26 cellular contexts compared by ENCODE assay signal in the genomic region with DNA sequence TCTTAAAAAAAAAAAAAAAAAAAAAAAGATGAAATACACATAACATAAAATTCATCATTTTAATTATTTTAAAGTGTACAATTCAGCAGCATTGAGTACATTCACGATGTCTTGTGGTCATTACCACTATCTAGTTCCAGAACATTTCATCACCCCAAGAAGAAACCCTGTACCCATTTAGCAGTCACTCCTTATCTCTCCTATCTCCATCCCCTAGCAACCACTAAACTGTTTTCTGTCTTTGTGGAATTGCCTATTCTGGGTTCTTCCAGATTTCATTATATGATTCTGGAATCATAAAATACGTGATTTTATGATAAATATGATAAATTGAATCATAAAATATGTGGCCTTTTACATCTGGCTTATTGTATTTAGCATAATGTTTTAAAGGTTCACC. TPM values are rescaled to one million over a fixed set of nuclear protein-coding genes. Genes with fewer than 3 reads are reported as not detected.
DNase-seq lines count a peak whose midpoint lies in the region; ATAC-seq, FAIRE-seq and TF ChIP-seq lines count a peak whose summit lies in the region.
"Had no signal": no experiment of that assay in that cellular context is flagged by ENCODE, and none has a peak within 500 bp of the region (broad histone marks: within the 10 kb centered on the region; RNA-seq: fewer than 3 reads in every experiment).

No MANE protein-coding gene starts in this region.

- ATAC-seq in SK-N-SH treated with all-trans-retinoic acid at 6 μM for 48 hours (no peak), K562 (no peak), GM21619 (IDR thresholded peaks at IDR 0.05; ENCODE audit: unreplicated experiment) (no peak), GM21447 (IDR thresholded peaks at IDR 0.05; ENCODE audit: unreplicated experiment) (no peak)
- ATAC-seq: GM12878 had no signal

- H4K20me1 ChIP-seq in SK-N-SH (ENCODE audit: insufficient read depth) (no peaks in the 10 kb centered on the region), K562 (replicated peaks; ENCODE audit: control insufficient read depth, insufficient read depth, low read length) (no peaks in the 10 kb centered on the region)
- H4K20me1 ChIP-seq: BLaER1 had no signal

- no peaks in the 10 kb centered on the region for H3F3A ChIP-seq in SK-N-SH (replicated peaks; ENCODE audit: insufficient read depth)

- H3K9me2 ChIP-seq in SK-N-SH = no peaks in the 10 kb centered on the region

- TF ChIP-seq RAD21 in SK-N-SH (IDR thresholded peaks at IDR 0.05; ENCODE audit: low read length) (no peak), K562 (CRISPR knock-in tag; conservative IDR thresholded peaks at IDR 0.05 in 1 of 2, IDR thresholded peaks at IDR 0.05 in 1 of 2) (no peak)

- H3K79me2 ChIP-seq in SK-N-SH (ENCODE audit: insufficient read depth) = no peaks in the 10 kb centered on the region
- no peaks in the 10 kb centered on the region for H3K79me2 ChIP-seq in K562 (ENCODE audit: control insufficient read depth, insufficient read depth, low read length)

- in situ Hi-C loops in K562 (cut with MboI) = no loop called here

- no peak overlapping the region for H3K4me2 ChIP-seq in SK-N-SH
- H3K4me2 ChIP-seq in K562 (ENCODE audit: insufficient read depth, low read length) = no peak overlapping the region
- H3K4me2 ChIP-seq: BLaER1 had no signal

- H3K9me3 ChIP-seq in SK-N-SH (no peaks in the 10 kb centered on the region), K562 (replicated peaks; ENCODE audit: control insufficient read depth, insufficient read depth, low read depth, low read length) (no peaks in the 10 kb centered on the region)
- H3K9me3 ChIP-seq: BE2C had no signal

- TF ChIP-seq CTCF in SK-N-SH (IDR thresholded peaks at IDR 0.05) (no peak), K562 (IDR thresholded peaks at IDR 0.05 in 2 of 3, conservative IDR thresholded peaks at IDR 0.05 in 1 of 3; ENCODE audit: insufficient read depth in 2 of 3, low read depth in 1 of 3, low read length in 3 of 3) (no peak)

- POLR2A ChIA-PET in SK-N-SH (lab: Yijun Ruan, JAX) (no interaction called here), K562 (lab: Yijun Ruan, JAX) (no interaction called here)

- 39% methylated on average over 2 of the region's 2 CpGs for WGBS in SK-N-SH (ENCODE audit: low lambda C conversion rate)
- WGBS in K562 (ENCODE audit: insufficient coverage, low coverage, missing lambda C conversion rate) = 0% methylated on average over 2 of the region's 2 CpGs

- DNase-seq in SK-N-SH (peak; percentile 60), K562 (ENCODE audit: extremely low read depth in 1 of 4, low spot score in 3 of 4) (no peak)
- DNase-seq: 8988T; ACHN; BE2C; C1 segment of cervical spinal cord; CD4-positive, alpha-beta memory T cell; CD4-positive, CD25-positive, alpha-beta regulatory T cell; CD8-positive, alpha-beta memory T cell; COR-L47; DMS 273 treated with DMSO at 0.1 percent for 48 hours; DMS153; DMS53; DMS79; DND-41; EL; GDM1 had no signal

- H3K27ac ChIP-seq in SK-N-SH (ENCODE audit: low read depth in 2 of 2, low read length in 1 of 2) = no peak overlapping the region
- no peak overlapping the region for H3K27ac ChIP-seq in K562 (ENCODE audit: extremely low read depth, low read depth, low read length)
- H3K27ac ChIP-seq: BLaER1 had no signal

- H3K9me1 ChIP-seq in K562 (ENCODE audit: control insufficient read depth, insufficient read depth, low read length) = no peaks in the 10 kb centered on the region

- BruUV-seq in K562 (replicated peaks; lab: Mats Ljungman, UMichigan) = no TSS peak

- intact Hi-C loops in K562 (cut with micrococcal nuclease) = no loop called here

- H3K36me3 ChIP-seq in SK-N-SH (replicated peaks in 1 of 2; ENCODE audit: control insufficient read depth in 1 of 2, insufficient read depth in 2 of 2, low read length in 1 of 2) (no peaks in the 10 kb centered on the region), K562 (ENCODE audit: control insufficient read depth, insufficient read depth, low read length) (no peaks in the 10 kb centered on the region)
- H3K36me3 ChIP-seq: BE2C, BLaER1 had no signal

- no peak overlapping the region for H3K9ac ChIP-seq in SK-N-SH
- no peak overlapping the region for H3K9ac ChIP-seq in K562 (ENCODE audit: insufficient read depth in 1 of 2, low read depth in 2 of 2, low read length in 2 of 2)
- H3K9ac ChIP-seq: BLaER1 had no signal

- no peak for FAIRE-seq in K562 (lab: Jason Lieb, UNC)
- FAIRE-seq: A204.1, GM12878, GM12892, GM18507 had no signal

- CTCF ChIA-PET in SK-N-SH (lab: Yijun Ruan, JAX) (interaction anchor here (2.7 to 8.8 kb wide), 3 partner anchors 8 to 150 kb away, joined by 8 to 73 read pairs (median 19); a partner anchor contains a TSS), K562 (lab: Yijun Ruan, JAX; ENCODE audit: low intra/inter-chr PET ratio) (no interaction called here)

- H2AFZ ChIP-seq in SK-N-SH (ENCODE audit: low read depth) (no peak overlapping the region), K562 (ENCODE audit: low read depth, low read length) (no peak overlapping the region)

- H3K27me3 ChIP-seq in SK-N-SH (ENCODE audit: insufficient read depth) = no peaks in the 10 kb centered on the region; the same call in 1 of the 2 replicates
- H3K27me3 ChIP-seq in K562 (ENCODE audit: control insufficient read depth in 2 of 2, insufficient read depth in 2 of 2, low read length in 2 of 2) = peaks cover 16 to 18% of the 10 kb centered on the region in 2 experiments; a peak in 4 of 5 replicates
- H3K27me3 ChIP-seq: BE2C, BLaER1 had no signal

- no peak for TF ChIP-seq POLR2A in K562 (conservative IDR thresholded peaks at IDR 0.05)

- H3K4me3 ChIP-seq in SK-N-SH (ENCODE audit: low read depth in 2 of 2, low read length in 1 of 2) (no peak overlapping the region), K562 (no peak overlapping the region)
- H3K4me3 ChIP-seq: BLaER1, GM12878 had no signal

- H3K4me1 ChIP-seq in SK-N-SH (ENCODE audit: control insufficient read depth in 1 of 2, insufficient read depth in 2 of 2, low read depth in 1 of 2, low read length in 1 of 2) (peaks cover 0 to 6% of the 10 kb centered on the region in 2 experiments; a peak in 1 of 4 replicates), K562 (replicated peaks in 1 of 2; ENCODE audit: control insufficient read depth in 2 of 2, insufficient read depth in 2 of 2, low read length in 2 of 2) (peaks cover 0 to 4% of the 10 kb centered on the region in 2 experiments; a peak in 1 of 5 replicates)
- H3K4me1 ChIP-seq: BLaER1 had no signal

- TF ChIP-seq EP300 in SK-N-SH (IDR thresholded peaks at IDR 0.05; ENCODE audit: borderline replicate concordance in 1 of 2, low read depth in 1 of 2, low read length in 1 of 2) (0 out of 4 replicates have a peak, but pooled peaks of 1 of the 2 experiments have one; percentile 48), K562 (IDR thresholded peaks at IDR 0.05; ENCODE audit: low read length) (no peak)

TF ChIP-seq in SK-N-SH, 30 proteins besides CTCF, POLR2A, EP300 and RAD21 (continues in another document):
- TF ChIP-seq MXI1 (IDR thresholded peaks at IDR 0.05; ENCODE audit: low read depth, low read length) = no peak

TF ChIP-seq in SK-N-SH treated with all-trans-retinoic acid at 6 μM for 48 hours, 23 proteins besides CTCF, POLR2A, EP300 and RAD21 (continues in another document):
- TF ChIP-seq TCF4 (CRISPR knock-in tag; IDR thresholded peaks at IDR 0.05; ENCODE audit: borderline replicate concordance) (peak; percentile 54; the same call in 1 of the 2 replicates), PPARA (CRISPR knock-in tag; IDR thresholded peaks at IDR 0.05; ENCODE audit: borderline replicate concordance) (no peak)

TF ChIP-seq in K562, 482 proteins besides CTCF, POLR2A, EP300 and RAD21:
- TF ChIP-seq RFX1 (IDR thresholded peaks at IDR 0.05) (peak; percentile 29), NR1H2 (CRISPR knock-in tag; IDR thresholded peaks at IDR 0.05) (no peak)

RNA-seq across cellular contexts. Expression of a gene that starts 8.9 kb away (rescaled TPM):
- 0.15 and 0.28 TPM in 2 replicates for polyA plus RNA-seq in SK-N-SH (2012; rRNA removed)
- 0.04 and 0.06 TPM in 2 replicates for polyA plus RNA-seq in SK-N-SH (2012; cell fraction: cytosol; rRNA removed)
- 0.55 and 0.56 TPM in 2 replicates for polyA plus RNA-seq in SK-N-SH (2012; cell fraction: nucleus; rRNA removed)
- 0.28 TPM in 1 of 2 replicates, not detected in the other for total RNA-seq in K562 (2011; cell fraction: chromatin; rRNA removed; ENCODE audit: low replicate concordance)
- total RNA-seq in K562 (2011; cell fraction: nucleolus; rRNA removed) = 0.13 and 0.17 TPM in 2 replicates
- total RNA-seq in K562 (2011; cell fraction: nucleoplasm; rRNA removed) = 0.15 TPM in 1 of 2 replicates, not detected in the other
- not detected in 2 replicates for total RNA-seq in K562 (2014; rRNA removed)
- total RNA-seq in K562 (2014; rRNA removed; fragmentation: Illumina TruSeq; extraction: Trizol) = not detected in 2 replicates
- total RNA-seq in K562 (2015; rRNA removed; fragmentation: Illumina TruSeq; extraction: Trizol) = not detected in 2 replicates
- total RNA-seq in K562 (2021) = 0.02 TPM in 1 of 2 replicates, not detected in the other
- polyA plus RNA-seq in K562 (2011; rRNA removed) = 0.01 TPM in 1 of 2 replicates, not detected in the other
- 0.03 TPM in 2 replicates for polyA plus RNA-seq in K562 (2011; cell fraction: cytosol; rRNA removed)
- 0.06 and 0.17 TPM in 2 replicates for polyA plus RNA-seq in K562 (2011; cell fraction: nucleus; rRNA removed)
- 0.01 TPM in 1 of 2 replicates, not detected in the other for polyA plus RNA-seq in K562 (2012)
- not detected in 2 replicates for polyA plus RNA-seq in K562 (2014; fragmentation: Illumina TruSeq; extraction: Trizol)
- not detected for polyA plus RNA-seq in K562 (2014; fragmentation: Nextera tagmentation; extraction: Ambion mirVana)
- polyA plus RNA-seq in K562 (2014; rRNA removed) = 0.01 TPM in 1 of 2 replicates, not detected in the other
- polyA minus RNA-seq in K562 (2011; rRNA and poly(A)+ RNA removed) = 0.09 TPM in 1 of 2 replicates, not detected in the other
- not detected in 2 replicates for polyA minus RNA-seq in K562 (2011; cell fraction: cytosol; rRNA and poly(A)+ RNA removed)
- polyA minus RNA-seq in K562 (2011; cell fraction: nucleus; rRNA and poly(A)+ RNA removed) = under 0.01 TPM in 1 of 2 replicates, not detected in the other
- total RNA-seq: CD4-positive, alpha-beta memory T cell; CD4-positive, CD25-positive, alpha-beta regulatory T cell; CD8-positive, alpha-beta memory T cell; GM12878 had no signal
- polyA plus RNA-seq: CD14-positive monocyte; CD4-positive, alpha-beta memory T cell; CD4-positive, CD25-positive, alpha-beta regulatory T cell; CD8-positive, alpha-beta memory T cell had no signal
